In genomic region chr15:85792872-85793621, GRCh38 we compare ENCODE assay signal across 8 cellular contexts. TPM values are rescaled to one million over a fixed set of nuclear protein-coding genes. Genes with fewer than 3 reads are reported as not detected.
A peak's percentile ranks its signal among the peaks of the same experiment; 100 is the strongest.
DNase-seq lines count a peak whose midpoint lies in the region; FAIRE-seq and TF ChIP-seq lines count a peak whose summit lies in the region.

No MANE protein-coding gene starts in this region.

- H3K27ac ChIP-seq in HUES6 (ENCODE audit: low read depth, low read length) (no peak overlapping the region), kidney (ENCODE audit: low read depth in 2 of 2, low read length in 2 of 2) (no peak overlapping the region), stomach (peak overlapping the region in 2 of 5 donors; percentile 92 to 94)

- peaks cover 35% of the 10 kb centered on the region for H3K4me1 ChIP-seq in HUES6 (ENCODE audit: control insufficient read depth, insufficient read depth, low read length)
- H3K4me1 ChIP-seq in kidney (ENCODE audit: control insufficient read depth in 1 of 2, insufficient read depth in 1 of 2, low read depth in 1 of 2, low read length in 2 of 2), result peaks cover 12 to 21% of the 10 kb centered on the region in 2 donors
- H3K4me1 ChIP-seq in stomach, result peaks cover 30 to 56% (median 48%) of the 10 kb centered on the region in 4 donors

- TF ChIP-seq CTCF in kidney (IDR thresholded peaks at IDR 0.05; ENCODE audit: borderline replicate concordance, extremely low read depth, insufficient read depth), result no peak
- TF ChIP-seq CTCF in stomach (IDR thresholded peaks at IDR 0.05), result no peak

- peaks cover 3% of the 10 kb centered on the region for H3K36me3 Mint-ChIP-seq in activated naive CD4-positive, alpha-beta T cell treated with anti-CD3 and anti-CD28 coated beads for 36 hours (ENCODE audit: low read depth)

- no peak for TF ChIP-seq POLR2A in stomach (IDR thresholded peaks at IDR 0.05)

- H3K9me3 ChIP-seq in HUES6 (ENCODE audit: control insufficient read depth, insufficient read depth, low read depth, low read length) (no peaks in the 10 kb centered on the region), kidney (ENCODE audit: control insufficient read depth in 1 of 2, low read length in 2 of 2) (no peaks in the 10 kb centered on the region), stomach (no peaks in the 10 kb centered on the region)

- H3K27me3 Mint-ChIP-seq in activated naive CD4-positive, alpha-beta T cell treated with anti-CD3 and anti-CD28 coated beads for 36 hours (ENCODE audit: low read depth), result no peaks in the 10 kb centered on the region

- H3K27ac Mint-ChIP-seq in activated naive CD4-positive, alpha-beta T cell treated with anti-CD3 and anti-CD28 coated beads for 36 hours, result no peak overlapping the region

- H3K9ac ChIP-seq in HUES6 (ENCODE audit: low read length) (no peak overlapping the region), kidney (ENCODE audit: low read length in 2 of 2) (peak overlapping the region in 1 of 2 donors; percentile 75)

- no peaks in the 10 kb centered on the region for H3K9me3 Mint-ChIP-seq in activated naive CD4-positive, alpha-beta T cell treated with anti-CD3 and anti-CD28 coated beads for 36 hours

- H3K36me3 ChIP-seq in HUES6 (ENCODE audit: control insufficient read depth, insufficient read depth, low read length) (no peaks in the 10 kb centered on the region), kidney (ENCODE audit: control insufficient read depth in 1 of 2, insufficient read depth in 2 of 2, low read length in 2 of 2) (no peaks in the 10 kb centered on the region), stomach (no peaks in the 10 kb centered on the region)

- WGBS in stomach, 5 donors, result 56 to 74% (median 70%) methylated on average over 13 to 14 of the region's 14 CpGs

- TF ChIP-seq EP300 in stomach (IDR thresholded peaks at IDR 0.05), result no peak

- H3K27me3 ChIP-seq in HUES6 (ENCODE audit: control insufficient read depth, insufficient read depth, low read length) (peaks cover 5% of the 10 kb centered on the region; the same call in 1 of the 2 replicates), stomach (no peaks in the 10 kb centered on the region)

- CTCF ChIA-PET in activated naive CD4-positive, alpha-beta T cell treated with anti-CD3 and anti-CD28 coated beads for 36 hours (lab: Charles Lee), result interaction anchor here (0.7 to 1.4 kb wide), 3 partner anchors 10 to 61 kb away, joined by 3 read pairs; no protein-coding TSS in a partner anchor

- peak overlapping the region; percentile 86 for H3K4me3 Mint-ChIP-seq in activated naive CD4-positive, alpha-beta T cell treated with anti-CD3 and anti-CD28 coated beads for 36 hours

- FAIRE-seq in kidney (lab: Jason Lieb, UNC), result no peak

- DNase-seq in activated naive CD4-positive, alpha-beta T cell treated with anti-CD3 and anti-CD28 coated beads for 36 hours, result peak; percentile 58
- DNase-seq in kidney (peak; percentile 36), stomach (no peak), hypothalamus (lab: John Stamatoyannopoulos, UW) (no peak), NCI-H2196 treated with DMSO at 0.1 percent for 48 hours (lab: John Stamatoyannopoulos, UW; ENCODE audit: unreplicated experiment) (no peak), Ammon's horn (ENCODE audit: low spot score) (no peak), glomerular visceral epithelial cell (ENCODE audit: extremely low spot score) (no peak)

- peak overlapping the region; percentile 99 for H3K4me3 ChIP-seq in HUES6 (ENCODE audit: low read depth, low read length)
- peak overlapping the region; percentile 71 to 87 for H3K4me3 ChIP-seq in kidney (ENCODE audit: low read length in 2 of 2)
- H3K4me3 ChIP-seq in stomach, result peak overlapping the region; percentile 88 to 95 (median 92)

- peaks cover 45% of the 10 kb centered on the region for H3K4me1 Mint-ChIP-seq in activated naive CD4-positive, alpha-beta T cell treated with anti-CD3 and anti-CD28 coated beads for 36 hours (ENCODE audit: low read depth)

- intact Hi-C loops in activated naive CD4-positive, alpha-beta T cell treated with anti-CD3 and anti-CD28 coated beads for 36 hours (cut with micrococcal nuclease), result loop anchor here (1.0 to 5.0 kb wide), 3 partner anchors 8 to 176 kb away; no protein-coding TSS in a partner anchor
- intact Hi-C loops in kidney (cut with DNase I), result no loop called here
- intact Hi-C loops in stomach (cut with DNase I; ENCODE audit: low total_unique reads), result no loop called here

RNA-seq across cellular contexts. Expression of gene KLHL25, which starts 1.7 kb away (rescaled TPM):
- 1 to 10 TPM; 5.3 to 5.4 TPM for total RNA-seq in activated naive CD4-positive, alpha-beta T cell treated with anti-CD3 and anti-CD28 coated beads for 36 hours
- total RNA-seq in kidney (8.4 TPM), stomach (10 to 100 TPM in 1 of 5 donors, 1 to 10 TPM in 4; 1.2 to 36.2 (median 6.4) TPM)
- polyA plus RNA-seq in kidney (ENCODE audit: insufficient read depth, low read depth, low replicate concordance) (5.3 TPM), stomach (1 to 10 TPM; 4.3 to 6.4 (median 5.2) TPM)

Comparison
In these comparisons a context has a peak if more than half of its experiments do, and no peak if none do; other contexts are left out.
1. DNase-seq: peak in activated naive CD4-positive, alpha-beta T cell treated with anti-CD3 and anti-CD28 coated beads for 36 hours (single experiment) and kidney (single experiment); none in stomach (single experiment), hypothalamus (0 of 51), NCI-H2196 treated with DMSO at 0.1 percent for 48 hours (single experiment), Ammon's horn (single experiment) and glomerular visceral epithelial cell (single experiment).
2. Peak in every context shown above with its lines, with median percentiles within 50 percentile points of each other: H3K4me3 ChIP-seq.